Comparison of ENCODE assay signal across 21 cellular contexts in genomic region chr17:48993305-48993704, GRCh38. TPM values are rescaled to one million over a fixed set of nuclear protein-coding genes. Genes with fewer than 3 reads are reported as not detected.
DNase-seq lines count a peak whose midpoint lies in the region; ATAC-seq, FAIRE-seq and TF ChIP-seq lines count a peak whose summit lies in the region.
"Had no signal": no experiment of that assay in that cellular context is flagged by ENCODE, and none has a peak within 500 bp of the region (broad histone marks: within the 10 kb centered on the region; RNA-seq: fewer than 3 reads in every experiment).

No MANE protein-coding gene starts in this region.

- in situ Hi-C loops in K562 (cut with MboI), result no loop called here

- TF ChIP-seq EP300 in K562 (IDR thresholded peaks at IDR 0.05; ENCODE audit: low read length), result no peak

- no peak overlapping the region for H3K4me3 Mint-ChIP-seq in activated naive CD4-positive, alpha-beta T cell treated with anti-CD3 and anti-CD28 coated beads, Interleukin-2, amount 50 U/mL, for 24 hours
- no peak overlapping the region for H3K4me3 Mint-ChIP-seq in T-cell
- H3K4me3 Mint-ChIP-seq in CD8-positive, alpha-beta T cell, result no peak overlapping the region
- H3K4me3 Mint-ChIP-seq: CD4-positive, alpha-beta T cell had no signal

- TF ChIP-seq CTCF in K562 (IDR thresholded peaks at IDR 0.05 in 2 of 3, conservative IDR thresholded peaks at IDR 0.05 in 1 of 3; ENCODE audit: insufficient read depth in 2 of 3, low read depth in 1 of 3, low read length in 3 of 3) (no peak), kidney (IDR thresholded peaks at IDR 0.05; ENCODE audit: borderline replicate concordance, extremely low read depth, insufficient read depth) (no peak), smooth muscle cell (IDR thresholded peaks at IDR 0.05; ENCODE audit: borderline replicate concordance, insufficient read depth, poor library complexity, severe bottlenecking) (no peak)
- TF ChIP-seq CTCF in CD8-positive, alpha-beta T cell (IDR thresholded peaks at IDR 0.05), result no peak

- H4K20me1 ChIP-seq in K562 (replicated peaks; ENCODE audit: control insufficient read depth, insufficient read depth, low read length) (no peaks in the 10 kb centered on the region), smooth muscle cell (ENCODE audit: low read depth) (no peaks in the 10 kb centered on the region)

- TF ChIP-seq POLR2A in K562 (conservative IDR thresholded peaks at IDR 0.05), result no peak

- H3K9me1 ChIP-seq in K562 (ENCODE audit: control insufficient read depth, insufficient read depth, low read length), result no peaks in the 10 kb centered on the region

- peaks cover 50% of the 10 kb centered on the region for H3K27me3 Mint-ChIP-seq in activated naive CD4-positive, alpha-beta T cell treated with anti-CD3 and anti-CD28 coated beads, Interleukin-2, amount 50 U/mL, for 24 hours
- H3K27me3 Mint-ChIP-seq in T-cell, result peaks cover 51 to 66% of the 10 kb centered on the region in 2 donors
- H3K27me3 Mint-ChIP-seq in CD8-positive, alpha-beta T cell (ENCODE audit: low read depth), result peaks cover 60% of the 10 kb centered on the region

- H3K27ac ChIP-seq in K562 (ENCODE audit: extremely low read depth, low read depth, low read length) (peak overlapping the region; percentile 80; the same call in 2 of the 3 replicates), kidney (ENCODE audit: low read depth in 2 of 2, low read length in 2 of 2) (no peak overlapping the region), smooth muscle cell (ENCODE audit: low read depth) (no peak overlapping the region)
- H3K27ac ChIP-seq in CD8-positive, alpha-beta T cell (ENCODE audit: low read depth, low read length), result no peak overlapping the region

- intact Hi-C loops in K562 (cut with micrococcal nuclease) (no loop called here), kidney (cut with DNase I) (no loop called here)
- intact Hi-C loops in CD8-positive, alpha-beta T cell (cut with DNase I, micrococcal nuclease), result loop anchor here in 1 of 2 experiments (10.0 kb wide), 1 partner anchor 269 kb away; the partner anchor contains the start of genes HOXB13, PRAC1 and PRAC2

- no TSS peak for BruUV-seq in K562 (replicated peaks; lab: Mats Ljungman, UMichigan)

- no peak for FAIRE-seq in K562 (lab: Jason Lieb, UNC)
- peak; percentile 86 for FAIRE-seq in kidney (lab: Jason Lieb, UNC)
- FAIRE-seq: GM12878, HTR-8/SVneo had no signal

- H3K4me1 ChIP-seq in K562 (replicated peaks in 1 of 2; ENCODE audit: control insufficient read depth in 2 of 2, insufficient read depth in 2 of 2, low read length in 2 of 2) (peaks cover 9 to 12% of the 10 kb centered on the region in 2 experiments; a peak in 3 of 5 replicates), kidney (ENCODE audit: control insufficient read depth in 1 of 2, insufficient read depth in 1 of 2, low read depth in 1 of 2, low read length in 2 of 2) (peaks cover 0 to 5% of the 10 kb centered on the region in 2 donors), smooth muscle cell (ENCODE audit: low read depth) (peaks cover 47% of the 10 kb centered on the region)
- peaks cover 29% of the 10 kb centered on the region for H3K4me1 ChIP-seq in CD8-positive, alpha-beta T cell (ENCODE audit: insufficient read depth, low read length)

- no peak for DNase-seq in activated naive CD4-positive, alpha-beta T cell treated with Interleukin-2 at 50 U/mL for 16 hours
- DNase-seq in K562 (ENCODE audit: extremely low read depth in 1 of 4, low spot score in 3 of 4), result no peak
- DNase-seq in kidney, result no peak
- no peak for DNase-seq in smooth muscle cell (lab: John Stamatoyannopoulos, UW; ENCODE audit: unreplicated experiment)
- DNase-seq in DMS79 treated with DMSO at 0.1 percent for 48 hours (lab: John Stamatoyannopoulos, UW), result no peak
- no peak for DNase-seq in T-cell
- no peak for DNase-seq in CD8-positive, alpha-beta T cell
- DNase-seq: 8988T; CD4-positive, alpha-beta T cell; DMS153; MM.1S; NCI-H1092 treated with DMSO at 0.1 percent for 48 hours; NCI-H146; NCI-H2081 treated with DMSO at 0.1 percent for 48 hours; PC-3 had no signal

- H3K36me3 ChIP-seq in K562 (ENCODE audit: control insufficient read depth, insufficient read depth, low read length) (no peaks in the 10 kb centered on the region), kidney (ENCODE audit: control insufficient read depth in 1 of 2, insufficient read depth in 2 of 2, low read length in 2 of 2) (no peaks in the 10 kb centered on the region), smooth muscle cell (ENCODE audit: low read depth) (no peaks in the 10 kb centered on the region)
- H3K36me3 ChIP-seq in CD8-positive, alpha-beta T cell (ENCODE audit: insufficient read depth, low read length), result no peaks in the 10 kb centered on the region

- ATAC-seq in K562, result no peak
- no peak for ATAC-seq in T-cell (replicated peaks in 1 of 4)
- ATAC-seq in CD8-positive, alpha-beta T cell, result no peak
- ATAC-seq: GM12878, PC-3 had no signal

- peak overlapping the region in 1 of 2 experiments; percentile 79; a peak in 2 of 4 replicates for H3K9ac ChIP-seq in K562 (ENCODE audit: insufficient read depth in 1 of 2, low read depth in 2 of 2, low read length in 2 of 2)
- no peak overlapping the region for H3K9ac ChIP-seq in kidney (ENCODE audit: low read length in 2 of 2)
- no peak overlapping the region for H3K9ac ChIP-seq in smooth muscle cell (ENCODE audit: low read depth)

- peaks cover 4% of the 10 kb centered on the region for H3K36me3 Mint-ChIP-seq in activated naive CD4-positive, alpha-beta T cell treated with anti-CD3 and anti-CD28 coated beads, Interleukin-2, amount 50 U/mL, for 24 hours
- no peaks in the 10 kb centered on the region for H3K36me3 Mint-ChIP-seq in T-cell
- no peaks in the 10 kb centered on the region for H3K36me3 Mint-ChIP-seq in CD8-positive, alpha-beta T cell

- POLR2A ChIA-PET in K562 (lab: Yijun Ruan, JAX), result interaction anchor here (0.6 to 3.5 kb wide), 2 partner anchors 13 to 945 kb away, joined by 3 to 14 read pairs; partner anchors contain the start of gene NFE2L1
- POLR2A ChIA-PET in T-cell (lab: Charles Lee), result no interaction called here
- POLR2A ChIA-PET in CD8-positive, alpha-beta T cell (lab: Charles Lee), result no interaction called here

- H3K4me2 ChIP-seq in K562 (ENCODE audit: insufficient read depth, low read length), result no peak overlapping the region
- H3K4me2 ChIP-seq in smooth muscle cell, result peak overlapping the region; percentile 75

- CTCF ChIA-PET in K562 (lab: Yijun Ruan, JAX; ENCODE audit: low intra/inter-chr PET ratio) (no interaction called here), T-cell (lab: Charles Lee) (no interaction called here)
- CTCF ChIA-PET in CD8-positive, alpha-beta T cell (lab: Charles Lee), result no interaction called here

- peaks cover 49% of the 10 kb centered on the region for H3K79me2 ChIP-seq in K562 (ENCODE audit: control insufficient read depth, insufficient read depth, low read length)
- peaks cover 47% of the 10 kb centered on the region for H3K79me2 ChIP-seq in smooth muscle cell (ENCODE audit: low read depth)

- H3K27me3 ChIP-seq in K562 (ENCODE audit: control insufficient read depth in 2 of 2, insufficient read depth in 2 of 2, low read length in 2 of 2), result no peaks in the 10 kb centered on the region
- H3K27me3 ChIP-seq in smooth muscle cell (ENCODE audit: low read depth), result no peaks in the 10 kb centered on the region
- peaks cover 50% of the 10 kb centered on the region for H3K27me3 ChIP-seq in CD8-positive, alpha-beta T cell (ENCODE audit: insufficient read depth, low read length)

- H3K4me3 ChIP-seq in K562 (no peak overlapping the region), kidney (ENCODE audit: low read length in 2 of 2) (no peak overlapping the region), smooth muscle cell (no peak overlapping the region)
- no peak overlapping the region for H3K4me3 ChIP-seq in CD8-positive, alpha-beta T cell (ENCODE audit: low read depth, low read length)
- H3K4me3 ChIP-seq: GM12878 had no signal

- H3K9me3 ChIP-seq in K562 (replicated peaks; ENCODE audit: control insufficient read depth, insufficient read depth, low read depth, low read length), result no peaks in the 10 kb centered on the region
- H3K9me3 ChIP-seq in kidney (ENCODE audit: control insufficient read depth in 1 of 2, low read length in 2 of 2), result no peaks in the 10 kb centered on the region
- no peaks in the 10 kb centered on the region for H3K9me3 ChIP-seq in smooth muscle cell (replicated peaks; ENCODE audit: low read depth)
- no peaks in the 10 kb centered on the region for H3K9me3 ChIP-seq in CD8-positive, alpha-beta T cell (ENCODE audit: low read length)

- H2AFZ ChIP-seq in K562 (ENCODE audit: low read depth, low read length) (no peak overlapping the region), smooth muscle cell (ENCODE audit: low read depth) (no peak overlapping the region)

- no peak for TF ChIP-seq RAD21 in K562 (CRISPR knock-in tag; conservative IDR thresholded peaks at IDR 0.05 in 1 of 2, IDR thresholded peaks at IDR 0.05 in 1 of 2)

- peaks cover 20% of the 10 kb centered on the region for H3K4me1 Mint-ChIP-seq in activated naive CD4-positive, alpha-beta T cell treated with anti-CD3 and anti-CD28 coated beads, Interleukin-2, amount 50 U/mL, for 24 hours
- peaks cover 19 to 28% (median 22%) of the 10 kb centered on the region in 3 donors for H3K4me1 Mint-ChIP-seq in T-cell
- H3K4me1 Mint-ChIP-seq in CD8-positive, alpha-beta T cell (ENCODE audit: low read depth), result peaks cover 23% of the 10 kb centered on the region

- H3K9me3 Mint-ChIP-seq in activated naive CD4-positive, alpha-beta T cell treated with anti-CD3 and anti-CD28 coated beads, Interleukin-2, amount 50 U/mL, for 24 hours, result no peaks in the 10 kb centered on the region
- H3K9me3 Mint-ChIP-seq in T-cell, result no peaks in the 10 kb centered on the region
- H3K9me3 Mint-ChIP-seq in CD8-positive, alpha-beta T cell, result no peaks in the 10 kb centered on the region
- H3K9me3 Mint-ChIP-seq: CD4-positive, alpha-beta T cell; H9 had no signal

- peak overlapping the region; percentile 23 for H3K27ac Mint-ChIP-seq in activated naive CD4-positive, alpha-beta T cell treated with anti-CD3 and anti-CD28 coated beads, Interleukin-2, amount 50 U/mL, for 24 hours
- H3K27ac Mint-ChIP-seq in T-cell, result no peak overlapping the region
- no peak overlapping the region for H3K27ac Mint-ChIP-seq in CD8-positive, alpha-beta T cell
- H3K27ac Mint-ChIP-seq: CD4-positive, alpha-beta T cell had no signal

- no peaks in the 10 kb centered on the region for H3F3A ChIP-seq in smooth muscle cell (ENCODE audit: low read depth)

RNA-seq across cellular contexts. Expression of gene IGF2BP1, which starts 3.9 kb away (rescaled TPM):
- 94.9 and 96.9 TPM in 2 replicates for total RNA-seq in K562 (2011; cell fraction: chromatin; rRNA removed; ENCODE audit: low replicate concordance)
- total RNA-seq in K562 (2011; cell fraction: nucleolus; rRNA removed), result 61.6 and 67.2 TPM in 2 replicates
- total RNA-seq in K562 (2011; cell fraction: nucleoplasm; rRNA removed), result 82.5 and 120 TPM in 2 replicates
- total RNA-seq in K562 (2014; rRNA removed) (53.6 and 61.6 TPM in 2 replicates), K562 (2014; rRNA removed; fragmentation: Illumina TruSeq; extraction: Trizol) (64.8 and 66.8 TPM in 2 replicates), K562 (2015; rRNA removed; fragmentation: Illumina TruSeq; extraction: Trizol) (65.5 and 72.0 TPM in 2 replicates), K562 (2021) (291 and 318 TPM in 2 replicates), kidney (1.3 TPM), smooth muscle cell (51.0 and 54.6 TPM in 2 replicates), T-cell (1 to 10 TPM in 1 of 5 donors, under 1 TPM in 2, not detected in 2; 0.43 to 1.4 (median 0.61) TPM)
- polyA plus RNA-seq in K562 (2011; rRNA removed) (27.4 and 31.8 TPM in 2 replicates), K562 (2014; fragmentation: Illumina TruSeq; extraction: Trizol) (71.8 and 80.4 TPM in 2 replicates), K562 (2014; fragmentation: Nextera tagmentation; extraction: Ambion mirVana) (10 to 100 TPM; 13.0 to 13.8 TPM), K562 (2014; rRNA removed) (41.5 and 47.2 TPM in 2 replicates), kidney (ENCODE audit: insufficient read depth, low read depth, low replicate concordance) (1.5 TPM), smooth muscle cell (49.7 and 51.4 TPM in 2 replicates)
- polyA plus RNA-seq in K562 (2011; cell fraction: cytosol; rRNA removed), result 27.0 and 46.4 TPM in 2 replicates
- polyA plus RNA-seq in K562 (2011; cell fraction: nucleus; rRNA removed), result 52.8 and 86.1 TPM in 2 replicates
- 50.4 and 60.4 TPM in 2 replicates for polyA plus RNA-seq in K562 (2012)
- polyA minus RNA-seq in K562 (2011; rRNA and poly(A)+ RNA removed), result 59.8 and 69.5 TPM in 2 replicates
- 92.6 and 107 TPM in 2 replicates for polyA minus RNA-seq in K562 (2011; cell fraction: cytosol; rRNA and poly(A)+ RNA removed)
- polyA minus RNA-seq in K562 (2011; cell fraction: nucleus; rRNA and poly(A)+ RNA removed), result 27.3 and 40.9 TPM in 2 replicates
- total RNA-seq in CD8-positive, alpha-beta T cell, result not detected
- total RNA-seq: CD4-positive, alpha-beta T cell had no signal

RNA-seq across cellular contexts. Expression of gene GIP, which starts 24.9 kb away (rescaled TPM):
- not detected in 2 replicates for total RNA-seq in K562 (2011; cell fraction: chromatin; rRNA removed; ENCODE audit: low replicate concordance)
- not detected in 2 replicates for total RNA-seq in K562 (2011; cell fraction: nucleolus; rRNA removed)
- total RNA-seq in K562 (2011; cell fraction: nucleoplasm; rRNA removed), result not detected in 2 replicates
- total RNA-seq in K562 (2014; rRNA removed), result not detected in 2 replicates
- total RNA-seq in K562 (2014; rRNA removed; fragmentation: Illumina TruSeq; extraction: Trizol), result not detected in 2 replicates
- not detected in 2 replicates for total RNA-seq in K562 (2015; rRNA removed; fragmentation: Illumina TruSeq; extraction: Trizol)
- not detected in 2 replicates for total RNA-seq in K562 (2021)
- 0.15 TPM in 1 of 2 replicates, not detected in the other for polyA plus RNA-seq in K562 (2011; rRNA removed)
- not detected in 2 replicates for polyA plus RNA-seq in K562 (2011; cell fraction: cytosol; rRNA removed)
- polyA plus RNA-seq in K562 (2011; cell fraction: nucleus; rRNA removed), result not detected in 2 replicates
- 0.16 TPM in 1 of 2 replicates, not detected in the other for polyA plus RNA-seq in K562 (2012)
- not detected in 2 replicates for polyA plus RNA-seq in K562 (2014; fragmentation: Illumina TruSeq; extraction: Trizol)
- under 1 TPM in 1 of 2 experiments, not detected in 1; 0.08 TPM for polyA plus RNA-seq in K562 (2014; fragmentation: Nextera tagmentation; extraction: Ambion mirVana)
- polyA plus RNA-seq in K562 (2014; rRNA removed), result 0.12 TPM in 1 of 2 replicates, not detected in the other
- polyA minus RNA-seq in K562 (2011; rRNA and poly(A)+ RNA removed), result not detected in 2 replicates
- not detected in 2 replicates for polyA minus RNA-seq in K562 (2011; cell fraction: cytosol; rRNA and poly(A)+ RNA removed)
- polyA minus RNA-seq in K562 (2011; cell fraction: nucleus; rRNA and poly(A)+ RNA removed), result not detected in 2 replicates
- total RNA-seq in kidney, result not detected
- not detected for polyA plus RNA-seq in kidney (ENCODE audit: insufficient read depth, low read depth, low replicate concordance)
- not detected in 2 replicates for total RNA-seq in smooth muscle cell
- polyA plus RNA-seq in smooth muscle cell, result 1.6 and 1.9 TPM in 2 replicates
- total RNA-seq in T-cell, result not detected
- not detected for total RNA-seq in CD8-positive, alpha-beta T cell
- total RNA-seq: CD4-positive, alpha-beta T cell; GM12878; H9; LHCN-M2; NCI-H460; PC-3 had no signal
- polyA plus RNA-seq: GM12878 had no signal

RNA-seq across cellular contexts. Expression of gene SNF8, which starts 48.7 kb away (rescaled TPM):
- 90.9 and 129 TPM in 2 replicates for total RNA-seq in K562 (2011; cell fraction: chromatin; rRNA removed; ENCODE audit: low replicate concordance)
- 86.9 and 95.7 TPM in 2 replicates for total RNA-seq in K562 (2011; cell fraction: nucleolus; rRNA removed)
- total RNA-seq in K562 (2011; cell fraction: nucleoplasm; rRNA removed), result 108 and 129 TPM in 2 replicates
- total RNA-seq in K562 (2014; rRNA removed) (126 and 127 TPM in 2 replicates), K562 (2014; rRNA removed; fragmentation: Illumina TruSeq; extraction: Trizol) (92.5 and 96.8 TPM in 2 replicates), K562 (2015; rRNA removed; fragmentation: Illumina TruSeq; extraction: Trizol) (90.9 and 92.9 TPM in 2 replicates), K562 (2021) (124 and 130 TPM in 2 replicates), kidney (110 TPM), smooth muscle cell (69.0 and 69.6 TPM in 2 replicates), T-cell (10 to 100 TPM; 55.6 to 71.7 (median 65.3) TPM)
- polyA plus RNA-seq in K562 (2011; rRNA removed) (98.7 and 117 TPM in 2 replicates), K562 (2014; fragmentation: Illumina TruSeq; extraction: Trizol) (128 and 132 TPM in 2 replicates), K562 (2014; fragmentation: Nextera tagmentation; extraction: Ambion mirVana) (1 to 10 TPM; 6.9 to 9.0 TPM), K562 (2014; rRNA removed) (143 and 149 TPM in 2 replicates), kidney (ENCODE audit: insufficient read depth, low read depth, low replicate concordance) (203 TPM), smooth muscle cell (260 and 263 TPM in 2 replicates)
- 126 and 130 TPM in 2 replicates for polyA plus RNA-seq in K562 (2011; cell fraction: cytosol; rRNA removed)
- polyA plus RNA-seq in K562 (2011; cell fraction: nucleus; rRNA removed), result 54.4 and 56.9 TPM in 2 replicates
- polyA plus RNA-seq in K562 (2012), result 103 and 109 TPM in 2 replicates
- 76.9 and 111 TPM in 2 replicates for polyA minus RNA-seq in K562 (2011; rRNA and poly(A)+ RNA removed)
- polyA minus RNA-seq in K562 (2011; cell fraction: cytosol; rRNA and poly(A)+ RNA removed), result 45.1 and 48.6 TPM in 2 replicates
- polyA minus RNA-seq in K562 (2011; cell fraction: nucleus; rRNA and poly(A)+ RNA removed), result 17.2 and 22.2 TPM in 2 replicates
- total RNA-seq in CD8-positive, alpha-beta T cell, result 10 to 100 TPM; 61.7 to 64.3 TPM

Comparison
In these comparisons a context has a peak if more than half of its experiments do, and no peak if none do; other contexts are left out.
1. RNA of gene IGF2BP1, which starts 3.9 kb away (total RNA-seq): 53.6 to 318 TPM in K562 and 51.0 to 54.6 TPM in smooth muscle cell; 1.3 TPM in kidney (single experiment), 0.43 to 1.4 TPM in T-cell and not detected in CD8-positive, alpha-beta T cell; every median in the first group is over 10 times any median in the second.